In the genomic region with DNA sequence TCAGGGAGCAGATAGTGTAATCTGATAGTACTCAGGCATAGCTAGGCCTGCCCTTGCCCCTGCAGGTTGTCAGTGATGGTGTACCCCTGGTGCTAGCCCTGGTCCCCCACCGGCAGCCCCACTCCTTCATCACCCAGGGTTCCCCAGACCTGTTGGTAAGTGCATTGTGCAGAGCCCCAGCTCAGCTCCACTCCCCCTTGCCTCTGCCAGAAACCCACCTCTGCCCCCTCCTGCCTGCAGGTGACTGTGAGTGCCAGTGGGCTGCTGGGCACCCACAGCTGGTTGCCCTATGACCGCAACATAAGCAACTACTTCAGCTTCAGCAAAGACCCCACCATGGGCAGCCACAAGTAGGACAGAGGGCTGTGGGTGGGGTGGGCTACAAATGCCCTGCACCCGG, we compare ENCODE assay signal across 27 cellular contexts. TPM values are rescaled to one million over a fixed set of nuclear protein-coding genes. Genes with fewer than 3 reads are reported as not detected.
DNase-seq lines count a peak whose midpoint lies in the region; ATAC-seq, FAIRE-seq and TF ChIP-seq lines count a peak whose summit lies in the region.
"Had no signal": no experiment of that assay in that cellular context is flagged by ENCODE, and none has a peak within 500 bp of the region (broad histone marks: within the 10 kb centered on the region; RNA-seq: fewer than 3 reads in every experiment).

No MANE protein-coding gene starts in this region.

- TF ChIP-seq POLR2A in right lobe of liver (IDR thresholded peaks at IDR 0.05), result no peak
- no peak for TF ChIP-seq POLR2A in HepG2 (IDR thresholded peaks at IDR 0.05; ENCODE audit: insufficient read depth in 1 of 2, low read depth in 2 of 2, low read length in 2 of 2)

- peaks cover 21% of the 10 kb centered on the region for H3K4me1 Mint-ChIP-seq in stimulated activated effector memory CD8-positive, alpha-beta T cell treated with anti-CD3 and anti-CD28 coated beads, Interleukin-12 subunit alpha, Interleukin-12 subunit beta, amount 100 ng/mL, for 72 hours

- H3K36me3 Mint-ChIP-seq in stimulated activated effector memory CD8-positive, alpha-beta T cell treated with anti-CD3 and anti-CD28 coated beads, Interleukin-12 subunit alpha, Interleukin-12 subunit beta, amount 100 ng/mL, for 72 hours, result peaks cover 79% of the 10 kb centered on the region

- H3K27ac Mint-ChIP-seq in stimulated activated effector memory CD8-positive, alpha-beta T cell treated with anti-CD3 and anti-CD28 coated beads, Interleukin-12 subunit alpha, Interleukin-12 subunit beta, amount 100 ng/mL, for 72 hours, result peak overlapping the region; percentile 50
- H3K27ac Mint-ChIP-seq: neural progenitor cell; stimulated activated memory B cell treated with anti-CD40 and anti-IgM and Interleukin-4, amounts not matched to agents 10 μg/mL and 1 μg/mL and 100 μg/mL, for 72 hours; type B pancreatic cell had no signal

- H3K27ac ChIP-seq in right lobe of liver, result no peak overlapping the region
- H3K27ac ChIP-seq in HepG2 (ENCODE audit: extremely low read length, insufficient read depth, low read length), result no peak overlapping the region
- H3K27ac ChIP-seq: coronary artery, neural progenitor cell had no signal

- no peaks in the 10 kb centered on the region for H3K9me3 Mint-ChIP-seq in stimulated activated effector memory CD8-positive, alpha-beta T cell treated with anti-CD3 and anti-CD28 coated beads, Interleukin-12 subunit alpha, Interleukin-12 subunit beta, amount 100 ng/mL, for 72 hours
- H3K9me3 Mint-ChIP-seq: neural progenitor cell; stimulated activated memory B cell treated with anti-CD40 and anti-IgM and Interleukin-4, amounts not matched to agents 10 μg/mL and 1 μg/mL and 100 μg/mL, for 72 hours; type B pancreatic cell had no signal

- no peaks in the 10 kb centered on the region for H4K20me1 ChIP-seq in HepG2 (ENCODE audit: insufficient read depth, low read length)

- intact Hi-C loops in right lobe of liver (cut with DNase I), result no loop called here
- intact Hi-C loops in HepG2 (cut with micrococcal nuclease; ENCODE audit: unreplicated experiment), result no loop called here

- ATAC-seq in right lobe of liver (no peak), HepG2 (no peak)
- ATAC-seq in stimulated activated effector memory CD8-positive, alpha-beta T cell treated with anti-CD3 and anti-CD28 coated beads, Interleukin-12 subunit alpha, Interleukin-12 subunit beta, amount 100 ng/mL, for 72 hours, result no peak
- ATAC-seq: left ventricle myocardium superior; right cardiac atrium; stimulated activated memory B cell treated with anti-CD40 and anti-IgM and Interleukin-4, amounts not matched to agents 10 μg/mL and 1 μg/mL and 100 μg/mL, for 72 hours had no signal

- no peak overlapping the region for H2AFZ ChIP-seq in HepG2 (ENCODE audit: low read length)
- H2AFZ ChIP-seq: neural progenitor cell had no signal

- peaks cover 0 to 5% (median 2%) of the 10 kb centered on the region in 4 donors for H3K4me1 ChIP-seq in right lobe of liver
- H3K4me1 ChIP-seq in HepG2 (ENCODE audit: insufficient read depth, low read length), result no peaks in the 10 kb centered on the region

- no peak for TF ChIP-seq CTCF in right lobe of liver (IDR thresholded peaks at IDR 0.05)
- TF ChIP-seq CTCF in HepG2 (CRISPR knock-in tag; IDR thresholded peaks at IDR 0.05), result no peak

- no peaks in the 10 kb centered on the region for H3K79me2 ChIP-seq in HepG2 (ENCODE audit: insufficient read depth, low read length)

- CTCF ChIA-PET in HepG2 (lab: Yijun Ruan, JAX; ENCODE audit: low intra/inter-chr PET ratio, low total read pairs), result no interaction called here

- in situ Hi-C loops in HepG2 (cut with HindIII; ENCODE audit: extremely low pct_ligation_motif_present, low pct_unique_long_range_greater_than_20kb), result no loop called here

- no TSS peak for BruUV-seq in HepG2 (replicated peaks; lab: Mats Ljungman, UMichigan)

- H3K36me3 ChIP-seq in right lobe of liver (peaks cover 0 to 5% (median 0%) of the 10 kb centered on the region in 4 donors), HepG2 (replicated peaks in 1 of 2; ENCODE audit: control insufficient read depth in 1 of 2, insufficient read depth in 2 of 2, low read length in 2 of 2) (peaks cover 5 to 28% of the 10 kb centered on the region in 2 experiments), H7 (replicated peaks; ENCODE audit: control insufficient read depth, insufficient read depth, low read length) (peaks cover 17% of the 10 kb centered on the region)
- H3K36me3 ChIP-seq: neural progenitor cell had no signal

- no peak overlapping the region for H3K4me3 ChIP-seq in right lobe of liver
- no peak overlapping the region for H3K4me3 ChIP-seq in HepG2 (replicated peaks in 1 of 3; ENCODE audit: insufficient read depth in 1 of 3, low read depth in 2 of 3, low read length in 3 of 3)
- no peak overlapping the region for H3K4me3 ChIP-seq in H7 (ENCODE audit: insufficient read depth, low read depth, low read length)
- H3K4me3 ChIP-seq: coronary artery, neural progenitor cell had no signal

- no peak for FAIRE-seq in HepG2 (lab: Jason Lieb, UNC)

- H3K9ac ChIP-seq in HepG2 (ENCODE audit: insufficient read depth, low read depth, low read length), result no peak overlapping the region
- H3K9ac ChIP-seq: neural progenitor cell had no signal

- DNase-seq in right lobe of liver (peak in 2 of 3 donors; percentile 12 to 37), HepG2 (ENCODE audit: low spot score) (no peak), H7 (peak; percentile 38), ecto neural progenitor cell (ENCODE audit: low spot score) (peak; percentile 41), SK-N-DZ (ENCODE audit: low spot score) (no peak)
- no peak for DNase-seq in stimulated activated effector memory CD8-positive, alpha-beta T cell treated with anti-CD3 and anti-CD28 coated beads, Interleukin-12 subunit alpha, Interleukin-12 subunit beta, amount 100 ng/mL, for 72 hours (ENCODE audit: low spot score in 2 of 2)
- DNase-seq in effector CD8-positive, alpha-beta T cell (lab: John Stamatoyannopoulos, UW), result no peak
- DNase-seq: activated CD4-positive, alpha-beta T cell treated with anti-CD3 and anti-CD28 coated beads, Interleukin-2, amount 50 U/mL, for 48 hours; activated gamma-delta T cell; activated T-cell treated with anti-CD3 and anti-CD28 coated beads for 4 hours; C1 segment of cervical spinal cord; Calu3; DMS79 treated with DMSO at 0.1 percent for 48 hours; erythroblast; GF-D8; left ventricle myocardium superior; mesendoderm; NCI-H1048; NCI-H1694 treated with DMSO at 0.1 percent for 48 hours; NCI-H446 treated with DMSO at 0.1 percent for 48 hours; stimulated activated CD4-positive, alpha-beta T cell treated with anti-CD3 and anti-CD28 coated beads, Interleukin-12 subunit alpha, Interleukin-12 subunit beta, amount 100 ng/mL, for 4 hours; substantia nigra had no signal

- TF ChIP-seq EP300 in HepG2 (IDR thresholded peaks at IDR 0.05; ENCODE audit: low read depth in 2 of 2, low read length in 2 of 2) (no peak), HepG2 (CRISPR knock-in tag; IDR thresholded peaks at IDR 0.05; ENCODE audit: borderline replicate concordance) (no peak)

- H3K9me3 ChIP-seq in right lobe of liver (no peaks in the 10 kb centered on the region), HepG2 (ENCODE audit: low read length) (no peaks in the 10 kb centered on the region)

- TF ChIP-seq RAD21 in HepG2 (CRISPR knock-in tag; IDR thresholded peaks at IDR 0.05), result no peak

- POLR2A ChIA-PET in HepG2 (lab: Yijun Ruan, JAX), result no interaction called here

- no peak overlapping the region for H3K4me2 ChIP-seq in HepG2 (ENCODE audit: low read depth, low read length)
- H3K4me2 ChIP-seq: neural progenitor cell had no signal

- no CpG with 5 or more reads among the region's 3 CpGs for WGBS in right lobe of liver (ENCODE audit: insufficient coverage, low coverage, low lambda C conversion rate, missing lambda C conversion rate)
- 91% methylated on average over 3 of the region's 3 CpGs for WGBS in HepG2 (ENCODE audit: low lambda C conversion rate)

- no peak overlapping the region for H3K4me3 Mint-ChIP-seq in stimulated activated effector memory CD8-positive, alpha-beta T cell treated with anti-CD3 and anti-CD28 coated beads, Interleukin-12 subunit alpha, Interleukin-12 subunit beta, amount 100 ng/mL, for 72 hours
- H3K4me3 Mint-ChIP-seq: neural progenitor cell; stimulated activated memory B cell treated with anti-CD40 and anti-IgM and Interleukin-4, amounts not matched to agents 10 μg/mL and 1 μg/mL and 100 μg/mL, for 72 hours; type B pancreatic cell had no signal

- H3K27me3 ChIP-seq in right lobe of liver (no peaks in the 10 kb centered on the region), HepG2 (ENCODE audit: control insufficient read depth in 1 of 2, insufficient read depth in 2 of 2, low read length in 2 of 2) (no peaks in the 10 kb centered on the region), H7 (ENCODE audit: control insufficient read depth, insufficient read depth, low read length) (no peaks in the 10 kb centered on the region)
- H3K27me3 ChIP-seq: neural progenitor cell had no signal

RNA-seq across cellular contexts. Expression of a gene that starts 27.5 kb away (rescaled TPM):
- 10 to 100 TPM in 5 of 6 experiments, 1 to 10 TPM in 1; 8.9 to 11.7 (median 10.8) TPM for total RNA-seq in right lobe of liver
- 6.0 and 9.7 TPM in 2 replicates for total RNA-seq in HepG2 (2016; rRNA removed; fragmentation: Illumina TruSeq; extraction: Trizol)
- total RNA-seq in HepG2 (2016; cell fraction: cytosol; rRNA removed; fragmentation: Illumina TruSeq; extraction: Trizol; ENCODE audit: low read depth), result 1.8 and 2.7 TPM in 2 replicates
- total RNA-seq in HepG2 (2016; cell fraction: insoluble cytoplasmic fraction; rRNA removed; fragmentation: Illumina TruSeq; extraction: Trizol), result 6.0 and 8.3 TPM in 2 replicates
- 4.1 and 4.3 TPM in 2 replicates for total RNA-seq in HepG2 (2016; cell fraction: membrane; rRNA removed; fragmentation: Illumina TruSeq; extraction: Trizol)
- 14.8 and 19.9 TPM in 2 replicates for total RNA-seq in HepG2 (2016; cell fraction: nucleus; rRNA removed; fragmentation: Illumina TruSeq; extraction: Trizol)
- polyA plus RNA-seq in HepG2 (2011; rRNA removed), result 12.4 and 15.8 TPM in 2 replicates
- 3.6 and 4.9 TPM in 2 replicates for polyA plus RNA-seq in HepG2 (2011; cell fraction: cytosol; rRNA removed)
- 222 and 246 TPM in 2 replicates for polyA plus RNA-seq in HepG2 (2011; cell fraction: nucleus; rRNA removed)
- polyA plus RNA-seq in HepG2 (2012), result 7.9 and 16.7 TPM in 2 replicates
- polyA plus RNA-seq in HepG2 (2016; cell fraction: cytosol; fragmentation: Illumina TruSeq; extraction: Trizol; ENCODE audit: low read depth), result 0.67 and 0.80 TPM in 2 replicates
- polyA plus RNA-seq in HepG2 (2016; cell fraction: insoluble cytoplasmic fraction; fragmentation: Illumina TruSeq; extraction: Trizol; ENCODE audit: low read depth), result 6.4 and 7.7 TPM in 2 replicates
- polyA plus RNA-seq in HepG2 (2016; cell fraction: membrane; fragmentation: Illumina TruSeq; extraction: Trizol; ENCODE audit: low read depth), result 1.5 and 1.8 TPM in 2 replicates
- 69.9 and 76.5 TPM in 2 replicates for polyA plus RNA-seq in HepG2 (2016; cell fraction: nucleus; fragmentation: Illumina TruSeq; extraction: Trizol; ENCODE audit: insufficient read depth, low read depth)
- 8.9 and 19.6 TPM in 2 replicates for polyA minus RNA-seq in HepG2 (2011; rRNA and poly(A)+ RNA removed; ENCODE audit: low replicate concordance)
- 2.9 and 3.9 TPM in 2 replicates for polyA minus RNA-seq in HepG2 (2011; cell fraction: cytosol; rRNA and poly(A)+ RNA removed)
- 18.7 and 21.3 TPM in 2 replicates for polyA minus RNA-seq in HepG2 (2011; cell fraction: nucleus; rRNA and poly(A)+ RNA removed)
- total RNA-seq in H7 (2014; rRNA removed; shearing (Covaris generic)), result 51.6 and 65.4 TPM in 2 replicates
- 16.6 and 28.4 TPM in 2 replicates for polyA plus RNA-seq in SK-N-DZ (2014; cell fraction: cytosol; rRNA removed)
- polyA plus RNA-seq in SK-N-DZ (2014; cell fraction: nucleus; rRNA removed), result 172 and 188 TPM in 2 replicates

RNA-seq across cellular contexts. Expression of a gene that starts 30.5 kb away (rescaled TPM):
- total RNA-seq in right lobe of liver (10 to 100 TPM; 14.6 to 24.2 (median 17.0) TPM), HepG2 (2016; rRNA removed; fragmentation: Illumina TruSeq; extraction: Trizol) (49.5 and 55.2 TPM in 2 replicates)
- total RNA-seq in HepG2 (2016; cell fraction: cytosol; rRNA removed; fragmentation: Illumina TruSeq; extraction: Trizol; ENCODE audit: low read depth), result 28.7 and 32.4 TPM in 2 replicates
- 52.2 and 56.9 TPM in 2 replicates for total RNA-seq in HepG2 (2016; cell fraction: insoluble cytoplasmic fraction; rRNA removed; fragmentation: Illumina TruSeq; extraction: Trizol)
- 27.1 and 29.7 TPM in 2 replicates for total RNA-seq in HepG2 (2016; cell fraction: membrane; rRNA removed; fragmentation: Illumina TruSeq; extraction: Trizol)
- 28.6 and 32.0 TPM in 2 replicates for total RNA-seq in HepG2 (2016; cell fraction: nucleus; rRNA removed; fragmentation: Illumina TruSeq; extraction: Trizol)
- polyA plus RNA-seq in HepG2 (2011; rRNA removed), result 28.9 and 30.1 TPM in 2 replicates
- polyA plus RNA-seq in HepG2 (2011; cell fraction: cytosol; rRNA removed), result 32.7 and 35.6 TPM in 2 replicates
- polyA plus RNA-seq in HepG2 (2011; cell fraction: nucleus; rRNA removed), result 40.0 and 40.6 TPM in 2 replicates
- polyA plus RNA-seq in HepG2 (2012), result 26.3 and 31.7 TPM in 2 replicates
- polyA plus RNA-seq in HepG2 (2016; cell fraction: cytosol; fragmentation: Illumina TruSeq; extraction: Trizol; ENCODE audit: low read depth), result 14.7 and 15.4 TPM in 2 replicates
- 73.4 and 79.9 TPM in 2 replicates for polyA plus RNA-seq in HepG2 (2016; cell fraction: insoluble cytoplasmic fraction; fragmentation: Illumina TruSeq; extraction: Trizol; ENCODE audit: low read depth)
- polyA plus RNA-seq in HepG2 (2016; cell fraction: membrane; fragmentation: Illumina TruSeq; extraction: Trizol; ENCODE audit: low read depth), result 18.7 and 18.8 TPM in 2 replicates
- polyA plus RNA-seq in HepG2 (2016; cell fraction: nucleus; fragmentation: Illumina TruSeq; extraction: Trizol; ENCODE audit: insufficient read depth, low read depth), result 55.2 TPM in 2 replicates
- 53.2 and 59.2 TPM in 2 replicates for polyA minus RNA-seq in HepG2 (2011; rRNA and poly(A)+ RNA removed; ENCODE audit: low replicate concordance)
- 9.3 and 12.2 TPM in 2 replicates for polyA minus RNA-seq in HepG2 (2011; cell fraction: cytosol; rRNA and poly(A)+ RNA removed)
- polyA minus RNA-seq in HepG2 (2011; cell fraction: nucleus; rRNA and poly(A)+ RNA removed), result 41.3 and 55.9 TPM in 2 replicates
- 40.0 and 40.9 TPM in 2 replicates for total RNA-seq in H7 (2014; rRNA removed; shearing (Covaris generic))
- polyA plus RNA-seq in SK-N-DZ (2014; cell fraction: cytosol; rRNA removed), result 35.9 and 41.7 TPM in 2 replicates
- polyA plus RNA-seq in SK-N-DZ (2014; cell fraction: nucleus; rRNA removed), result 17.9 and 25.1 TPM in 2 replicates

Comparison
In these comparisons a context has a peak if more than half of its experiments do, and no peak if none do; other contexts are left out.
1. DNase-seq: peak in right lobe of liver (2 of 3), H7 (single experiment) and ecto neural progenitor cell (single experiment); none in HepG2 (single experiment), stimulated activated effector memory CD8-positive, alpha-beta T cell treated with anti-CD3 and anti-CD28 coated beads, Interleukin-12 subunit alpha, Interleukin-12 subunit beta, amount 100 ng/mL, for 72 hours (0 of 2), SK-N-DZ (single experiment) and effector CD8-positive, alpha-beta T cell (single experiment).